Comparison of ENCODE assay signal across 11 cellular contexts in genomic region chr3:67048716-67049076, GRCh38. TPM values are rescaled to one million over a fixed set of nuclear protein-coding genes. Genes with fewer than 3 reads are reported as not detected.
DNase-seq lines count a peak whose midpoint lies in the region; ATAC-seq, FAIRE-seq and TF ChIP-seq lines count a peak whose summit lies in the region.
"Had no signal": no experiment of that assay in that cellular context is flagged by ENCODE, and none has a peak within 500 bp of the region (broad histone marks: within the 10 kb centered on the region; RNA-seq: fewer than 3 reads in every experiment).

No MANE protein-coding gene starts in this region.

- no peak for TF ChIP-seq CTCF in activated B cell treated with CpG ODN at 0.5 μM for 24 hours (IDR thresholded peaks at IDR 0.05)

- no peak for DNase-seq in activated B cell treated with CpG ODN at 0.5 μM for 24 hours
- DNase-seq in dermis blood vessel endothelial cell, result no peak
- DNase-seq in mucosa of gallbladder (ENCODE audit: low spot score), result no peak
- DNase-seq in effector CD8-positive, alpha-beta T cell (lab: John Stamatoyannopoulos, UW), result no peak
- no peak for DNase-seq in small intestine
- DNase-seq: activated CD8-positive, alpha-beta memory T cell treated with anti-CD3 and anti-CD28 coated beads, Interleukin-2, amount 50 U/mL, for 48 hours; islet precursor cell had no signal

- H3K4me1 Mint-ChIP-seq in activated B cell treated with CpG ODN at 0.5 μM for 24 hours, result peaks cover 50% of the 10 kb centered on the region

- H3K36me3 Mint-ChIP-seq in activated B cell treated with CpG ODN at 0.5 μM for 24 hours (ENCODE audit: low read depth), result peaks cover 6% of the 10 kb centered on the region

- no peak overlapping the region for H3K27ac ChIP-seq in small intestine (ENCODE audit: low read depth in 1 of 2, low read length in 1 of 2)
- H3K27ac ChIP-seq: neutrophil had no signal

- ATAC-seq in GM19023 (IDR thresholded peaks at IDR 0.05; ENCODE audit: unreplicated experiment), result peak; percentile 68
- ATAC-seq in GM21717 (IDR thresholded peaks at IDR 0.05; ENCODE audit: unreplicated experiment), result peak; percentile 56
- ATAC-seq in HG03139 (IDR thresholded peaks at IDR 0.05; ENCODE audit: unreplicated experiment), result peak; percentile 66
- peak; percentile 54 for ATAC-seq in activated B cell treated with CpG ODN at 0.5 μM for 24 hours (ENCODE audit: low read depth)

- CTCF ChIA-PET in activated B cell treated with CpG ODN at 0.5 μM for 24 hours (lab: Charles Lee), result interaction anchor here (1.1 to 5.2 kb wide), 7 partner anchors 11 to 77 kb away, joined by 3 to 42 read pairs (median 12); partner anchors contain the start of gene KBTBD8

- H3K4me3 ChIP-seq in small intestine (ENCODE audit: low read depth in 1 of 2, low read length in 2 of 2), result no peak overlapping the region

- peak overlapping the region; percentile 92 for H3K27ac Mint-ChIP-seq in activated B cell treated with CpG ODN at 0.5 μM for 24 hours

- peak overlapping the region; percentile 75 for H3K4me3 Mint-ChIP-seq in activated B cell treated with CpG ODN at 0.5 μM for 24 hours

- no peaks in the 10 kb centered on the region for H3K36me3 ChIP-seq in small intestine (ENCODE audit: control insufficient read depth in 2 of 2, insufficient read depth in 2 of 2, low read length in 2 of 2)
- H3K36me3 ChIP-seq: neutrophil had no signal

- H3K9me3 ChIP-seq in small intestine (ENCODE audit: control insufficient read depth, low read depth), result no peaks in the 10 kb centered on the region
- H3K9me3 ChIP-seq: neutrophil had no signal

- no peak for FAIRE-seq in small intestine (lab: Jason Lieb, UNC)

- H3K27me3 ChIP-seq in small intestine (ENCODE audit: control insufficient read depth in 2 of 2, insufficient read depth in 2 of 2, low read length in 2 of 2), result no peaks in the 10 kb centered on the region
- H3K27me3 ChIP-seq: neutrophil had no signal

- no peaks in the 10 kb centered on the region for H3K4me1 ChIP-seq in small intestine (ENCODE audit: control insufficient read depth in 2 of 2, insufficient read depth in 1 of 2, low read depth in 1 of 2, low read length in 1 of 2)

- WGBS in small intestine, 3 donors, result 80 to 88% (median 85%) methylated on average over 3 of the region's 3 CpGs

- intact Hi-C loops in activated B cell treated with CpG ODN at 0.5 μM for 24 hours (cut with micrococcal nuclease), result loop anchor here (1.0 to 10.0 kb wide), 9 partner anchors 27 to 828 kb away; partner anchors contain the start of genes SLC25A26 and SUCLG2

- POLR2A ChIA-PET in activated B cell treated with CpG ODN at 0.5 μM for 24 hours (lab: Charles Lee), result interaction anchor here (0.5 to 5.8 kb wide), 13 partner anchors 9 to 831 kb away, joined by 3 to 112 read pairs (median 6); partner anchors contain the start of genes KBTBD8 and SUCLG2

- peaks cover 10% of the 10 kb centered on the region for H3K9me3 Mint-ChIP-seq in activated B cell treated with CpG ODN at 0.5 μM for 24 hours

- H3K27me3 Mint-ChIP-seq in activated B cell treated with CpG ODN at 0.5 μM for 24 hours, result no peaks in the 10 kb centered on the region

RNA-seq across cellular contexts. Expression of gene KBTBD8, which starts 50.6 kb away (rescaled TPM):
- 45.4 and 53.3 TPM in 2 replicates for total RNA-seq in activated B cell treated with CpG ODN at 0.5 μM for 24 hours
- total RNA-seq in dermis blood vessel endothelial cell, result 1.7 and 2.6 TPM in 2 replicates
- total RNA-seq in mucosa of gallbladder, result 3.7 TPM
- 1 to 10 TPM in 2 of 3 donors, under 1 TPM in 1; 0.81 to 1.8 (median 1.7) TPM for polyA plus RNA-seq in small intestine
